ENCODE assay signal across 26 cellular contexts in the genomic region with DNA sequence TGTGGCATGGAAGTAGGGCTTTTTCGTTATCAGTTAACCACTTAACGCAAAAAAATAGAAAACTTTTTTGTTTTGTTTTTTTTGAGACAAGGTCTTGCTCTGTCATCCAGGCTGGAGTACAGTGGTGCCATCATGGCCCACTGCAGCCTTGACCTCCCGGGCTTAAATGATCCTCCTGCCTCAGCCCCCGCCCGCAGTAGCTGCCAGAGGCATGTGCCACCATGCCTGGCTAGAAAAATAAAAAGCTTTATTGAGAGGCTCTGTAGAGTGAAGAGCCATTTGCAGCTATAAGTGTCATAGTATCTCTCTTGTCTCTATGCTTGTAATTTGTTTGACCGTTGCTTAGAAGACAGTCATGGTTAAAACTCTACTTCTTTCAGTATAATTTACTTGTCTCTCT. TPM values are rescaled to one million over a fixed set of nuclear protein-coding genes. Genes with fewer than 3 reads are reported as not detected.
DNase-seq lines count a peak whose midpoint lies in the region; ATAC-seq and TF ChIP-seq lines count a peak whose summit lies in the region.
"Had no signal": no experiment of that assay in that cellular context is flagged by ENCODE, and none has a peak within 500 bp of the region (broad histone marks: within the 10 kb centered on the region; RNA-seq: fewer than 3 reads in every experiment).

No MANE protein-coding gene starts in this region.

- H3K4me3 Mint-ChIP-seq in activated T-cell treated with anti-CD3 and anti-CD28 coated beads, Interleukin-2, amount 50 U/mL, for 72 hours = peak overlapping the region in 1 of 2 donors; percentile 12
- H3K4me3 Mint-ChIP-seq in chondrocyte (ENCODE audit: unreplicated experiment) = no peak overlapping the region
- peak overlapping the region; percentile 45 for H3K4me3 Mint-ChIP-seq in nephron progenitor cell
- H3K4me3 Mint-ChIP-seq: activated CD8-positive, alpha-beta memory T cell treated with anti-CD3 and anti-CD28 coated beads, Interleukin-2, amount 10 ng/mL, durations not matched to agents 7 days and 5 days had no signal

- intact Hi-C loops in uterus (cut with DNase I; ENCODE audit: low total_unique reads) = no loop called here

- DNase-seq in activated T-cell treated with anti-CD3 and anti-CD28 coated beads, Interleukin-2, amount 50 U/mL, for 72 hours = no peak
- no peak for DNase-seq in activated T-cell treated with anti-CD3 and anti-CD28 coated beads for 4 hours
- no peak for DNase-seq in chondrocyte (ENCODE audit: low spot score)
- no peak for DNase-seq in nephron progenitor cell
- DNase-seq in NOMO-1 treated with dmso at 0.1 percent for 144 hours (lab: John Stamatoyannopoulos, UW; ENCODE audit: unreplicated experiment) = no peak
- no peak for DNase-seq in uterus
- no peak for DNase-seq in left lobe of liver (ENCODE audit: low spot score)
- DNase-seq: activated CD4-positive, alpha-beta T cell treated with anti-CD3 and anti-CD28 coated beads, Interleukin-2, amount 50 U/mL, for 1 hour; activated CD8-positive, alpha-beta memory T cell treated with anti-CD3 and anti-CD28 coated beads, Interleukin-2, amount 10 ng/mL, durations not matched to agents 7 days and 5 days; activated effector memory CD4-positive, alpha-beta T cell treated with Interleukin-2 at 50 U/mL for 16 hours; body of pancreas; Caco-2; DMS79; effector memory CD4-positive, alpha-beta T cell; esophagus squamous epithelium; hypothalamus; KG1; midbrain; NCI-H1694; NCI-H526; RPMI8226 had no signal

- ATAC-seq in activated T-cell treated with anti-CD3 and anti-CD28 coated beads, Interleukin-2, amount 50 U/mL, for 72 hours (replicated peaks in 1 of 2) = no peak
- no peak for ATAC-seq in left lobe of liver
- ATAC-seq: activated CD8-positive, alpha-beta memory T cell treated with anti-CD3 and anti-CD28 coated beads, Interleukin-2, amount 10 ng/mL, durations not matched to agents 7 days and 5 days; body of pancreas; gastroesophageal sphincter had no signal

- H3K9me3 ChIP-seq in Loucy (ENCODE audit: insufficient read depth, low read depth, low read length) (no peaks in the 10 kb centered on the region), uterus (no peaks in the 10 kb centered on the region)
- H3K9me3 ChIP-seq: body of pancreas, Caco-2, esophagus squamous epithelium, gastroesophageal sphincter, prostate gland had no signal

- H4K20me1 ChIP-seq in Loucy (ENCODE audit: insufficient read depth, low read length, poor library complexity, severe bottlenecking) = peaks cover 100% of the 10 kb centered on the region

- TF ChIP-seq POLR2A in uterus (IDR thresholded peaks at IDR 0.05) = no peak

- H3K36me3 ChIP-seq in Loucy (ENCODE audit: insufficient read depth, low read length) (peaks cover 40% of the 10 kb centered on the region; the same call in 1 of the 2 replicates), uterus (no peaks in the 10 kb centered on the region)
- H3K36me3 ChIP-seq: prostate gland had no signal

- H3K9ac ChIP-seq in Loucy (ENCODE audit: low read depth, low read length, poor library complexity, severe bottlenecking) = no peak overlapping the region

- H3K36me3 Mint-ChIP-seq in activated T-cell treated with anti-CD3 and anti-CD28 coated beads, Interleukin-2, amount 50 U/mL, for 72 hours (ENCODE audit: insufficient read depth in 2 of 2) = peaks cover 11 to 33% of the 10 kb centered on the region in 2 donors
- H3K36me3 Mint-ChIP-seq in chondrocyte (ENCODE audit: low read depth) = peaks cover 11% of the 10 kb centered on the region
- peaks cover 86% of the 10 kb centered on the region for H3K36me3 Mint-ChIP-seq in nephron progenitor cell (ENCODE audit: low read depth)

- H3K27me3 ChIP-seq in Loucy (ENCODE audit: insufficient read depth, low read length, poor library complexity, severe bottlenecking) (no peaks in the 10 kb centered on the region), uterus (no peaks in the 10 kb centered on the region)
- H3K27me3 ChIP-seq: body of pancreas, esophagus squamous epithelium, gastroesophageal sphincter had no signal

- no peaks in the 10 kb centered on the region for H3K9me2 ChIP-seq in Loucy (replicated peaks; ENCODE audit: low read depth, low read length)

- no peaks in the 10 kb centered on the region for H3K27me3 Mint-ChIP-seq in activated T-cell treated with anti-CD3 and anti-CD28 coated beads, Interleukin-2, amount 50 U/mL, for 72 hours (ENCODE audit: low read depth)
- H3K27me3 Mint-ChIP-seq in chondrocyte (ENCODE audit: low read depth) (no peaks in the 10 kb centered on the region), nephron progenitor cell (ENCODE audit: low read depth, poor library complexity) (no peaks in the 10 kb centered on the region)
- H3K27me3 Mint-ChIP-seq: activated CD8-positive, alpha-beta memory T cell treated with anti-CD3 and anti-CD28 coated beads, Interleukin-2, amount 10 ng/mL, durations not matched to agents 7 days and 5 days had no signal

- peaks cover 0 to 2% of the 10 kb centered on the region in 2 donors for H3K9me3 Mint-ChIP-seq in activated T-cell treated with anti-CD3 and anti-CD28 coated beads, Interleukin-2, amount 50 U/mL, for 72 hours
- H3K9me3 Mint-ChIP-seq in chondrocyte (ENCODE audit: low read depth) = no peaks in the 10 kb centered on the region
- H3K9me3 Mint-ChIP-seq in nephron progenitor cell = peaks cover 10% of the 10 kb centered on the region

- no peak for TF ChIP-seq CTCF in Loucy (conservative IDR thresholded peaks at IDR 0.05; ENCODE audit: low read length)
- no peak for TF ChIP-seq CTCF in chondrocyte (IDR thresholded peaks at IDR 0.05)
- TF ChIP-seq CTCF in nephron progenitor cell (IDR thresholded peaks at IDR 0.05) = no peak
- no peak for TF ChIP-seq CTCF in uterus (IDR thresholded peaks at IDR 0.05)

- no peaks in the 10 kb centered on the region for H3F3A ChIP-seq in Loucy (ENCODE audit: low read depth)

- peaks cover 89% of the 10 kb centered on the region for H3K79me2 ChIP-seq in Loucy (ENCODE audit: insufficient read depth, low read length)

- H3K4me1 ChIP-seq in Loucy (ENCODE audit: insufficient read depth, low read length, poor library complexity, severe bottlenecking) (no peaks in the 10 kb centered on the region), uterus (no peaks in the 10 kb centered on the region)
- H3K4me1 ChIP-seq: Caco-2, prostate gland had no signal

- H3K27ac ChIP-seq in uterus = no peak overlapping the region
- H3K27ac ChIP-seq: body of pancreas, esophagus squamous epithelium, gastroesophageal sphincter, prostate gland, SK-N-MC, VCaP had no signal

- H3K4me3 ChIP-seq in Loucy (ENCODE audit: low read length, poor library complexity, severe bottlenecking) (no peak overlapping the region), uterus (no peak overlapping the region)
- H3K4me3 ChIP-seq: body of pancreas, esophagus squamous epithelium, gastroesophageal sphincter, prostate gland, SK-N-MC had no signal

- peak overlapping the region; percentile 59 for H3K27ac Mint-ChIP-seq in activated T-cell treated with anti-CD3 and anti-CD28 coated beads, Interleukin-2, amount 50 U/mL, for 72 hours
- peak overlapping the region; percentile 41 for H3K27ac Mint-ChIP-seq in chondrocyte (ENCODE audit: unreplicated experiment)
- H3K27ac Mint-ChIP-seq in nephron progenitor cell = peak overlapping the region; percentile 87
- H3K27ac Mint-ChIP-seq: activated CD8-positive, alpha-beta memory T cell treated with anti-CD3 and anti-CD28 coated beads, Interleukin-2, amount 10 ng/mL, durations not matched to agents 7 days and 5 days had no signal

- no peak overlapping the region for H2AFZ ChIP-seq in Loucy (ENCODE audit: low read length)

- peak overlapping the region; percentile 28 for H3K4me2 ChIP-seq in Loucy (ENCODE audit: low read depth, low read length, poor library complexity, severe bottlenecking)

- peaks cover 80% of the 10 kb centered on the region for H3K4me1 Mint-ChIP-seq in activated T-cell treated with anti-CD3 and anti-CD28 coated beads, Interleukin-2, amount 50 U/mL, for 72 hours (ENCODE audit: low read depth)
- H3K4me1 Mint-ChIP-seq in chondrocyte (ENCODE audit: low read depth) = peaks cover 52% of the 10 kb centered on the region
- H3K4me1 Mint-ChIP-seq in nephron progenitor cell = peaks cover 25% of the 10 kb centered on the region

RNA-seq across cellular contexts. Expression of a gene that starts 13.5 kb away (rescaled TPM):
- 100 to 1,000 TPM in 1 of 2 donors, 10 to 100 TPM in 1; 99.5 to 101 TPM for total RNA-seq in activated T-cell treated with anti-CD3 and anti-CD28 coated beads, Interleukin-2, amount 50 U/mL, for 72 hours
- 63.5 to 78.4 TPM (median 70.0 TPM) in 3 replicates for total RNA-seq in chondrocyte
- total RNA-seq in uterus = 100 to 1,000 TPM in 1 of 4 donors, 10 to 100 TPM in 3; 21.3 to 136 (median 62.3) TPM
- 48.3 TPM for total RNA-seq in left lobe of liver

RNA-seq across cellular contexts. Expression of a gene that starts 51.3 kb away (rescaled TPM):
- total RNA-seq in activated T-cell treated with anti-CD3 and anti-CD28 coated beads, Interleukin-2, amount 50 U/mL, for 72 hours = 1 to 10 TPM; 7.0 to 7.4 TPM
- total RNA-seq in chondrocyte (2.5 to 4.7 TPM (median 3.3 TPM) in 3 replicates), uterus (10 to 100 TPM in 2 of 4 donors, 1 to 10 TPM in 2; 4.7 to 20.5 (median 11.3) TPM), left lobe of liver (2.0 TPM)
